Comparison of ENCODE assay signal across 1 cellular context in the genomic region with DNA sequence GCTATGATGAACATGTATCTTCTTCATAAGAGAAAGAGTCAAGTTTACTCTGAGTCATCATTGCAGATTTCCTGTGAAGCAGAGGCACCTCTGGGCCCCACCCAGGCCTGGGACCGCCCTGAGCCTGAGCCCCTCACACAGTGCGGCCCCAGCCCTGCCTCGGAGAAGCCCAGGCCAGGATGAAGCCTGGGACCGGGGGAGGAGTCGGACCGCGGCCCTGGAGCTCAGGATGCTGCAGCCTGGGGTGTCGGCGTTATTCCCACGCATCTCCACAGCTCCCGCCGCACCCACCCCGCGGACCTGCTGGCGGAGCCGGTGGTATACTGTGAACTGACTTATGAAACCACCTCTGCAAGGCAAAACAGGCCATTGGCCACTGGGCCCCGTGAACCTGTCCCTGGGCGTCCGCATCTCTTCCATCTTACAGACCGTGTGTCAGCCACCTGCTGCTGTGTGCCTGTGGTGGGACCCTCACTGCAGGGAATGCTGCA.
TF ChIP-seq lines count a peak whose summit lies in the region.

No MANE protein-coding gene starts in this region.

TF ChIP-seq in IMR-90, 13 proteins besides CTCF, POLR2A, EP300 and RAD21:
- TF ChIP-seq CEBPB (IDR thresholded peaks at IDR 0.05; ENCODE audit: low read depth, low read length) (no peak), MXI1 (IDR thresholded peaks at IDR 0.05; ENCODE audit: borderline replicate concordance, low read depth, low read length) (no peak), RCOR1 (IDR thresholded peaks at IDR 0.05; ENCODE audit: insufficient replicate concordance, low read length) (no peak), FOS (IDR thresholded peaks at IDR 0.05; ENCODE audit: low read depth, low read length) (no peak), BHLHE40 (IDR thresholded peaks at IDR 0.05; ENCODE audit: low read depth, low read length) (no peak), MAFK (IDR thresholded peaks at IDR 0.05; ENCODE audit: low read depth, low read length) (no peak), NFE2L2 (IDR thresholded peaks at IDR 0.05; ENCODE audit: low read depth, low read length) (no peak), MAZ (IDR thresholded peaks at IDR 0.05; ENCODE audit: borderline replicate concordance, low read depth, low read length) (no peak), SMC3 (IDR thresholded peaks at IDR 0.05; ENCODE audit: low read depth, low read length) (no peak), CHD1 (IDR thresholded peaks at IDR 0.05; ENCODE audit: low read depth, low read length) (no peak), RFX5 (IDR thresholded peaks at IDR 0.05; ENCODE audit: low read depth, low read length) (no peak)
- TF ChIP-seq, protein P1, sequence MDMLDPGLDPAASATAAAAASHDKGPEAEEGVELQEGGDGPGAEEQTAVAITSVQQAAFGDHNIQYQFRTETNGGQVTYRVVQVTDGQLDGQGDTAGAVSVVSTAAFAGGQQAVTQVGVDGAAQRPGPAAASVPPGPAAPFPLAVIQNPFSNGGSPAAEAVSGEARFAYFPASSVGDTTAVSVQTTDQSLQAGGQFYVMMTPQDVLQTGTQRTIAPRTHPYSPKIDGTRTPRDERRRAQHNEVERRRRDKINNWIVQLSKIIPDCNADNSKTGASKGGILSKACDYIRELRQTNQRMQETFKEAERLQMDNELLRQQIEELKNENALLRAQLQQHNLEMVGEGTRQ (IDR thresholded peaks at IDR 0.05; ENCODE audit: low read depth, low read length) = no peak
- TF ChIP-seq, protein P2, sequence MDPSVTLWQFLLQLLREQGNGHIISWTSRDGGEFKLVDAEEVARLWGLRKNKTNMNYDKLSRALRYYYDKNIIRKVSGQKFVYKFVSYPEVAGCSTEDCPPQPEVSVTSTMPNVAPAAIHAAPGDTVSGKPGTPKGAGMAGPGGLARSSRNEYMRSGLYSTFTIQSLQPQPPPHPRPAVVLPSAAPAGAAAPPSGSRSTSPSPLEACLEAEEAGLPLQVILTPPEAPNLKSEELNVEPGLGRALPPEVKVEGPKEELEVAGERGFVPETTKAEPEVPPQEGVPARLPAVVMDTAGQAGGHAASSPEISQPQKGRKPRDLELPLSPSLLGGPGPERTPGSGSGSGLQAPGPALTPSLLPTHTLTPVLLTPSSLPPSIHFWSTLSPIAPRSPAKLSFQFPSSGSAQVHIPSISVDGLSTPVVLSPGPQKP (IDR thresholded peaks at IDR 0.05; ENCODE audit: borderline replicate concordance, low read depth, low read length) = no peak
